9 cellular contexts compared by ENCODE assay signal in genomic region chr4:48944659-48945290, GRCh38.
DNase-seq lines count a peak whose midpoint lies in the region; ATAC-seq and TF ChIP-seq lines count a peak whose summit lies in the region.
"Had no signal": no experiment of that assay in that cellular context is flagged by ENCODE, and none has a peak within 500 bp of the region (broad histone marks: within the 10 kb centered on the region; RNA-seq: fewer than 3 reads in every experiment).

No MANE protein-coding gene starts in this region.

- peak; percentile 84 for TF ChIP-seq CTCF in 22Rv1 (IDR thresholded peaks at IDR 0.05)

- peak; percentile 66 for DNase-seq in HK-2 (ENCODE audit: unreplicated experiment)
- DNase-seq in activated CD8-positive, alpha-beta memory T cell treated with anti-CD3 and anti-CD28 coated beads, Interleukin-2, amount 50 U/mL, for 24 hours (ENCODE audit: extremely low read depth) = peak; percentile 9
- DNase-seq in iPS-NIHi7 (ENCODE audit: extremely low spot score) = peak; percentile 48
- DNase-seq in RKO (ENCODE audit: low spot score) = no peak
- no peak for DNase-seq in medulla oblongata (ENCODE audit: extremely low spot score)

- no peak overlapping the region for H3K27ac ChIP-seq in 22Rv1
- H3K27ac ChIP-seq: SJSA1 had no signal

- no peak for ATAC-seq in HG03342 (IDR thresholded peaks at IDR 0.05; ENCODE audit: unreplicated experiment)
- ATAC-seq in GM18502 (IDR thresholded peaks at IDR 0.05; ENCODE audit: poor library complexity, unreplicated experiment) = no peak

Comparison
In these comparisons a context has a peak if more than half of its experiments do, and no peak if none do; other contexts are left out.
1. DNase-seq: peak in HK-2 (single experiment), activated CD8-positive, alpha-beta memory T cell treated with anti-CD3 and anti-CD28 coated beads, Interleukin-2, amount 50 U/mL, for 24 hours (single experiment) and iPS-NIHi7 (single experiment); none in RKO (single experiment) and medulla oblongata (single experiment).